In the genomic region with DNA sequence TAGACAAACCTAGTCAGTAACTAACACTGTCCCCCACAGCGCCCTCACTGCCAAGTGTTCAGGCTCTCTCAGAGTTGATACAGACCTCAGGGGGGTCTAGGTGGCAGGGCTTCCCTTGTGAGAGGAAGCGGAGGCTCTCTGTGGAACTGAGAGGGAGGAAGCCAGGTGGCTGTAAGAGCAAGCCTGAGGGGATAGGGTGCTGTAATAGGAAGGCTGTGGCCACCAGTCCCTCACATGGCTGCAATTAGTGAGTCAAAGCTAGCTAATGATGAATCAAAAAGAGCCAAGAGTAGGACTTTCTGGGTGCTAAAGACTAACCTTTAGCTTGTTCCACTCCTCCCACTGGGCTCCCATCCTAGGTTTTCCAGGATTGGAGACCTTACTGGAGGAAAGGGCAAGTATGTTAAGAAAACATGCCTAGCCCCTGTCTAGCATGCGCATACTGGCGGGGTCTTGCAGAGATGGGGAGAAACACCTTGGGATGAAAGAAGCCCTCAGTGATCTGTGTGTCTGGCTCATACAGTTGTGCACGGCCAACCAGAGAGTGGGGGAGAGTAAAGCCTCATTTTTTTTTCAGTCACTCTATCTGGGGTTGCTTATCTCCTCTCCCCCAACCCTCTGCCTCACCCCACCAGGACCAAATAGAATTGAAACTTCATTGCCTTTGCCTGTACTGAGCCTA, we compare ENCODE assay signal across 14 cellular contexts. TPM values are rescaled to one million over a fixed set of nuclear protein-coding genes. Genes with fewer than 3 reads are reported as not detected.
DNase-seq lines count a peak whose midpoint lies in the region; ATAC-seq and TF ChIP-seq lines count a peak whose summit lies in the region.
"Had no signal": no experiment of that assay in that cellular context is flagged by ENCODE, and none has a peak within 500 bp of the region (broad histone marks: within the 10 kb centered on the region; RNA-seq: fewer than 3 reads in every experiment).

No MANE protein-coding gene starts in this region.

- H3K27ac ChIP-seq in SK-N-SH (ENCODE audit: low read depth in 2 of 2, low read length in 1 of 2) (no peak overlapping the region), OCI-LY1 (ENCODE audit: low read depth, low read length, poor library complexity, severe bottlenecking) (peak overlapping the region; percentile 92), substantia nigra (ENCODE audit: low read depth, low read length, poor library complexity, severe bottlenecking) (peak overlapping the region; percentile 99)
- H3K27ac ChIP-seq: A549, C4-2B, sigmoid colon, SJCRH30, vagina had no signal

- POLR2A ChIA-PET in SK-N-SH (lab: Yijun Ruan, JAX) = no interaction called here

- CTCF ChIA-PET in SK-N-SH (lab: Yijun Ruan, JAX) = interaction anchor here (1.1 to 5.4 kb wide), 2 partner anchors 370 to 420 kb away, joined by 5 to 76 read pairs; no protein-coding TSS in a partner anchor

- H3K4me1 ChIP-seq in SK-N-SH (ENCODE audit: control insufficient read depth in 1 of 2, insufficient read depth in 2 of 2, low read depth in 1 of 2, low read length in 1 of 2) = peaks cover 0 to 11% of the 10 kb centered on the region in 2 experiments; a peak in 2 of 4 replicates
- H3K4me1 ChIP-seq in OCI-LY1 (ENCODE audit: insufficient read depth, low read length, severe bottlenecking) = peaks cover 71% of the 10 kb centered on the region
- H3K4me1 ChIP-seq: SJCRH30 had no signal

- H4K20me1 ChIP-seq in SK-N-SH (ENCODE audit: insufficient read depth) = no peaks in the 10 kb centered on the region
- H4K20me1 ChIP-seq in OCI-LY1 (ENCODE audit: insufficient read depth, low read length) = no peaks in the 10 kb centered on the region

- H3K27me3 ChIP-seq in SK-N-SH (ENCODE audit: insufficient read depth) = no peaks in the 10 kb centered on the region
- no peaks in the 10 kb centered on the region for H3K27me3 ChIP-seq in OCI-LY1 (ENCODE audit: insufficient read depth, low read length)
- H3K27me3 ChIP-seq: SJCRH30 had no signal

- no peak for TF ChIP-seq EP300 in SK-N-SH (IDR thresholded peaks at IDR 0.05; ENCODE audit: borderline replicate concordance in 1 of 2, low read depth in 1 of 2, low read length in 1 of 2)

- H3K79me2 ChIP-seq in SK-N-SH (ENCODE audit: insufficient read depth) (no peaks in the 10 kb centered on the region), OCI-LY1 (ENCODE audit: insufficient read depth, low read length) (no peaks in the 10 kb centered on the region)

- DNase-seq in SK-N-SH (peak; percentile 47), epithelial cell of esophagus (ENCODE audit: low read depth) (peak; percentile 50), substantia nigra (lab: John Stamatoyannopoulos, UW) (peak in 20 of 49 donors; percentile 12 to 76 (median 46)), GF-D8 (lab: John Stamatoyannopoulos, UW) (no peak)
- DNase-seq: effector CD8-positive, alpha-beta T cell; sigmoid colon; SJCRH30 had no signal

- H3K9ac ChIP-seq in SK-N-SH (no peak overlapping the region), OCI-LY1 (ENCODE audit: low read length) (peak overlapping the region; percentile 73)

- H2AFZ ChIP-seq in SK-N-SH (ENCODE audit: low read depth) (no peak overlapping the region), OCI-LY1 (ENCODE audit: low read length) (no peak overlapping the region)

- H3K9me3 ChIP-seq in SK-N-SH = no peaks in the 10 kb centered on the region
- no peaks in the 10 kb centered on the region for H3K9me3 ChIP-seq in OCI-LY1 (ENCODE audit: low read length)
- H3K9me3 ChIP-seq: A549, sigmoid colon, SJCRH30, vagina had no signal

- H3K9me2 ChIP-seq in SK-N-SH = no peaks in the 10 kb centered on the region
- H3K9me2 ChIP-seq in OCI-LY1 (ENCODE audit: low read depth, low read length) = no peaks in the 10 kb centered on the region

- TF ChIP-seq RAD21 in SK-N-SH (IDR thresholded peaks at IDR 0.05; ENCODE audit: low read length) = no peak

- H3K4me2 ChIP-seq in SK-N-SH (no peak overlapping the region), OCI-LY1 (ENCODE audit: low read length) (peak overlapping the region; percentile 87)
- H3K4me2 ChIP-seq: A549 had no signal

- ATAC-seq in SK-N-SH treated with all-trans-retinoic acid at 6 μM for 48 hours (no peak), HG02981 (IDR thresholded peaks at IDR 0.05; ENCODE audit: unreplicated experiment) (no peak), HG02970 (IDR thresholded peaks at IDR 0.05; ENCODE audit: low FRiP score, unreplicated experiment) (no peak)
- ATAC-seq: A549 had no signal

- H3K36me3 ChIP-seq in SK-N-SH (replicated peaks in 1 of 2; ENCODE audit: control insufficient read depth in 1 of 2, insufficient read depth in 2 of 2, low read length in 1 of 2) = no peaks in the 10 kb centered on the region
- H3K36me3 ChIP-seq in OCI-LY1 (ENCODE audit: insufficient read depth, low read length) = no peaks in the 10 kb centered on the region; the same call in 1 of the 2 replicates
- H3K36me3 ChIP-seq: sigmoid colon, SJCRH30, vagina had no signal

- no peak for TF ChIP-seq CTCF in SK-N-SH (IDR thresholded peaks at IDR 0.05)
- TF ChIP-seq CTCF in OCI-LY1 (IDR thresholded peaks at IDR 0.05; ENCODE audit: low read length) = peak; percentile 43; the same call in 1 of the 2 replicates
- TF ChIP-seq CTCF in epithelial cell of esophagus (IDR thresholded peaks at IDR 0.05; ENCODE audit: insufficient read depth, low read depth, low read length, missing control alignments) = no peak

- 86% methylated on average over 5 of the region's 5 CpGs for WGBS in SK-N-SH (ENCODE audit: low lambda C conversion rate)

- H3F3A ChIP-seq in SK-N-SH (replicated peaks; ENCODE audit: insufficient read depth) (no peaks in the 10 kb centered on the region), OCI-LY1 (ENCODE audit: insufficient read depth, low read length) (no peaks in the 10 kb centered on the region)

- no peak overlapping the region for H3K4me3 ChIP-seq in SK-N-SH (ENCODE audit: low read depth in 2 of 2, low read length in 1 of 2)
- peak overlapping the region; percentile 63 for H3K4me3 ChIP-seq in OCI-LY1 (ENCODE audit: low read depth, low read length, poor library complexity, severe bottlenecking)
- no peak overlapping the region for H3K4me3 ChIP-seq in epithelial cell of esophagus (ENCODE audit: low read length)
- H3K4me3 ChIP-seq: A549, sigmoid colon, SJCRH30, vagina had no signal

TF ChIP-seq in SK-N-SH, 30 proteins besides CTCF, POLR2A, EP300 and RAD21:
- TF ChIP-seq NFIC (IDR thresholded peaks at IDR 0.05; ENCODE audit: borderline replicate concordance) (no peak), FOXM1 (IDR thresholded peaks at IDR 0.05; ENCODE audit: low read depth) (no peak), NRF1 (IDR thresholded peaks at IDR 0.05; ENCODE audit: low read depth, low read length) (no peak), EZH2phosphoT487 (IDR thresholded peaks at IDR 0.05; ENCODE audit: borderline replicate concordance, low read depth) (no peak), CHD2 (IDR thresholded peaks at IDR 0.05; ENCODE audit: low read length, partially characterized antibody) (no peak), GABPA (IDR thresholded peaks at IDR 0.05; ENCODE audit: low read depth) (no peak), FOSL2 (IDR thresholded peaks at IDR 0.05; ENCODE audit: borderline replicate concordance, low read depth) (no peak), RCOR1 (IDR thresholded peaks at IDR 0.05; ENCODE audit: low read length) (no peak), JUND (IDR thresholded peaks at IDR 0.05) (no peak)
- TF ChIP-seq, protein P1, sequence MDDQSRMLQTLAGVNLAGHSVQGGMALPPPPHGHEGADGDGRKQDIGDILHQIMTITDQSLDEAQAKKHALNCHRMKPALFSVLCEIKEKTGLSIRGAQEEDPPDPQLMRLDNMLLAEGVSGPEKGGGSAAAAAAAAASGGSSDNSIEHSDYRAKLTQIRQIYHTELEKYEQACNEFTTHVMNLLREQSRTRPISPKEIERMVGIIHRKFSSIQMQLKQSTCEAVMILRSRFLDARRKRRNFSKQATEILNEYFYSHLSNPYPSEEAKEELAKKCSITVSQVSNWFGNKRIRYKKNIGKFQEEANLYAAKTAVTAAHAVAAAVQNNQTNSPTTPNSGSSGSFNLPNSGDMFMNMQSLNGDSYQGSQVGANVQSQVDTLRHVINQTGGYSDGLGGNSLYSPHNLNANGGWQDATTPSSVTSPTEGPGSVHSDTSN (IDR thresholded peaks at IDR 0.05) = no peak

TF ChIP-seq in SK-N-SH treated with all-trans-retinoic acid at 6 μM for 48 hours, 23 proteins besides CTCF, POLR2A, EP300 and RAD21 (continues in another document):
- TF ChIP-seq, protein P2, sequence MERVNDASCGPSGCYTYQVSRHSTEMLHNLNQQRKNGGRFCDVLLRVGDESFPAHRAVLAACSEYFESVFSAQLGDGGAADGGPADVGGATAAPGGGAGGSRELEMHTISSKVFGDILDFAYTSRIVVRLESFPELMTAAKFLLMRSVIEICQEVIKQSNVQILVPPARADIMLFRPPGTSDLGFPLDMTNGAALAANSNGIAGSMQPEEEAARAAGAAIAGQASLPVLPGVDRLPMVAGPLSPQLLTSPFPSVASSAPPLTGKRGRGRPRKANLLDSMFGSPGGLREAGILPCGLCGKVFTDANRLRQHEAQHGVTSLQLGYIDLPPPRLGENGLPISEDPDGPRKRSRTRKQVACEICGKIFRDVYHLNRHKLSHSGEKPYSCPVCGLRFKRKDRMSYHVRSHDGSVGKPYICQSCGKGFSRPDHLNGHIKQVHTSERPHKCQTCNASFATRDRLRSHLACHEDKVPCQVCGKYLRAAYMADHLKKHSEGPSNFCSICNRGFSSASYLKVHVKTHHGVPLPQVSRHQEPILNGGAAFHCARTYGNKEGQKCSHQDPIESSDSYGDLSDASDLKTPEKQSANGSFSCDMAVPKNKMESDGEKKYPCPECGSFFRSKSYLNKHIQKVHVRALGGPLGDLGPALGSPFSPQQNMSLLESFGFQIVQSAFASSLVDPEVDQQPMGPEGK (CRISPR knock-in tag; IDR thresholded peaks at IDR 0.05; ENCODE audit: borderline replicate concordance) = no peak
- TF ChIP-seq RARB (CRISPR knock-in tag; IDR thresholded peaks at IDR 0.05) (no peak), OSR1 (CRISPR knock-in tag; IDR thresholded peaks at IDR 0.05) (no peak), ARNTL (CRISPR knock-in tag; IDR thresholded peaks at IDR 0.05; ENCODE audit: borderline replicate concordance, low read depth) (no peak), CSDC2 (CRISPR knock-in tag; IDR thresholded peaks at IDR 0.05) (no peak)
- TF ChIP-seq, protein P3, sequence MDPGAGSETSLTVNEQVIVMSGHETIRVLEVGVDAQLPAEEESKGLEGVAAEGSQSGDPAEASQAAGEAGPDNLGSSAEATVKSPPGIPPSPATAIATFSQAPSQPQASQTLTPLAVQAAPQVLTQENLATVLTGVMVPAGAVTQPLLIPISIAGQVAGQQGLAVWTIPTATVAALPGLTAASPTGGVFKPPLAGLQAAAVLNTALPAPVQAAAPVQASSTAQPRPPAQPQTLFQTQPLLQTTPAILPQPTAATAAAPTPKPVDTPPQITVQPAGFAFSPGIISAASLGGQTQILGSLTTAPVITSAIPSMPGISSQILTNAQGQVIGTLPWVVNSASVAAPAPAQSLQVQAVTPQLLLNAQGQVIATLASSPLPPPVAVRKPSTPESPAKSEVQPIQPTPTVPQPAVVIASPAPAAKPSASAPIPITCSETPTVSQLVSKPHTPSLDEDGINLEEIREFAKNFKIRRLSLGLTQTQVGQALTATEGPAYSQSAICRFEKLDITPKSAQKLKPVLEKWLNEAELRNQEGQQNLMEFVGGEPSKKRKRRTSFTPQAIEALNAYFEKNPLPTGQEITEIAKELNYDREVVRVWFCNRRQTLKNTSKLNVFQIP (CRISPR knock-in tag; IDR thresholded peaks at IDR 0.05; ENCODE audit: borderline replicate concordance, low read depth) = no peak

RNA-seq across cellular contexts. Expression of a gene that starts 13.3 kb away (rescaled TPM):
- polyA plus RNA-seq in SK-N-SH (2012; rRNA removed) = 0.10 and 0.13 TPM in 2 replicates
- 0.12 and 0.16 TPM in 2 replicates for polyA plus RNA-seq in SK-N-SH (2012; cell fraction: cytosol; rRNA removed)
- 0.02 and 0.14 TPM in 2 replicates for polyA plus RNA-seq in SK-N-SH (2012; cell fraction: nucleus; rRNA removed)

Comparison
In these comparisons a context has a peak if more than half of its experiments do, and no peak if none do; other contexts are left out.
1. H3K27ac ChIP-seq: peak in OCI-LY1 (single experiment) and substantia nigra (single experiment); none in SK-N-SH (0 of 2).